ENCODE assay signal across 23 cellular contexts in the genomic region with DNA sequence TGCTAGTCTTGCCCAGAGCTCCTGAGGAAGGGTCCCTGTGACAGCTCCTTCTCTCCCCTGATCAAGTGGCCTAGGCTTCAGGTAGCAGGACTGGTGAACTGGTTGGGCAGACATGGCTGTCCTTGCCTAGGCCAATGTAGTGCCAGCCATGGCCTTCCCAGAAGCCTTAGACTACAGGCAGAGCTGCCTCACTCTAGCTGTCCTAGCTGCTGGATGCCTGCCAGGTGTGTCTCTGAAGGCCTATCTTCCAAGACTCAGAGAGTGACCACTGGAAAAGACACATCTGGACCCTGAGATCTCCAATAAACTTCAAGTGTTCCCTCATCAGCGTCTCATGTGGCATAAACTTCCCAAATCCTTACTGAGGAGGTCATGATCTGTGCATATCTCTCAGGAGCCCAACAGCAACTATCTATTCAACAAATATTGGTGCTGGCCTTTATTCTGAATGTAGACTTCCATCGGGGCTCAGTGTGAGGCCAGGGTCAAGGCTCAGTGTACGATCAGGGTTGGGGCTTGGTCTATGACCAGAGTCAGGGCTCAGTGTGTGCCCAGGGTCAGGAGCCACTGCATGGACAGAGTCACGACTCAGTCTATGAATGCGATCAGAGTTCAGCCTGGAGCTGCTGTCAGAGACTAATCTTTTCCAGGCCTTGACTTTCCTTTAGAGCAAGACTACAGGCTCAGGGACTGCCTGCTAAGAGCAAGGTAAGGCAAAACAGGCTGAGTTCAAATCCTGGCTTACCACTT. TPM values are rescaled to one million over a fixed set of nuclear protein-coding genes. Genes with fewer than 3 reads are reported as not detected.
"Had no signal": no experiment of that assay in that cellular context is flagged by ENCODE, and none has a peak within 500 bp of the region (broad histone marks: within the 10 kb centered on the region; RNA-seq: fewer than 3 reads in every experiment).

No MANE protein-coding gene starts in this region.

- ATAC-seq: effector memory CD8-positive, alpha-beta T cell; foreskin keratinocyte; gastroesophageal sphincter; heart right ventricle; left colon; left lobe of liver had no signal

- H3K4me3 ChIP-seq: coronary artery, dorsolateral prefrontal cortex, esophagus muscularis mucosa, gastroesophageal sphincter, heart right ventricle, left ventricle myocardium inferior, lower lobe of right lung had no signal

- H3K27ac ChIP-seq: coronary artery, dorsolateral prefrontal cortex, esophagus muscularis mucosa, foreskin keratinocyte, gastroesophageal sphincter, heart right ventricle, left ventricle myocardium inferior, lower lobe of right lung had no signal

- H3K27me3 ChIP-seq: esophagus muscularis mucosa, gastroesophageal sphincter, heart right ventricle had no signal

- H3K4me1 ChIP-seq: foreskin keratinocyte, lower lobe of right lung had no signal

- FAIRE-seq: colon, endometrium, frontal cortex, islet of Langerhans, keratinocyte had no signal

- DNase-seq: dermis blood vessel endothelial cell; dorsolateral prefrontal cortex; effector CD8-positive, alpha-beta T cell; effector memory CD8-positive, alpha-beta T cell; endodermal cell; foreskin keratinocyte; heart right ventricle; hippocampal formation; left colon; left ventricle myocardium inferior; lower lobe of right lung; mesenchymal stem cell; midbrain had no signal

- H3K36me3 ChIP-seq: esophagus muscularis mucosa, gastroesophageal sphincter, heart right ventricle, left ventricle myocardium inferior, lower lobe of right lung had no signal

- H3K9me3 ChIP-seq: esophagus muscularis mucosa, gastroesophageal sphincter, heart right ventricle, left ventricle myocardium inferior, lower lobe of right lung had no signal

RNA-seq across cellular contexts. Expression of gene INSYN1, which starts 36.5 kb away (rescaled TPM):
- total RNA-seq: dermis blood vessel endothelial cell, mononuclear cell had no signal
